15 cellular contexts compared by ENCODE assay signal in the genomic region with DNA sequence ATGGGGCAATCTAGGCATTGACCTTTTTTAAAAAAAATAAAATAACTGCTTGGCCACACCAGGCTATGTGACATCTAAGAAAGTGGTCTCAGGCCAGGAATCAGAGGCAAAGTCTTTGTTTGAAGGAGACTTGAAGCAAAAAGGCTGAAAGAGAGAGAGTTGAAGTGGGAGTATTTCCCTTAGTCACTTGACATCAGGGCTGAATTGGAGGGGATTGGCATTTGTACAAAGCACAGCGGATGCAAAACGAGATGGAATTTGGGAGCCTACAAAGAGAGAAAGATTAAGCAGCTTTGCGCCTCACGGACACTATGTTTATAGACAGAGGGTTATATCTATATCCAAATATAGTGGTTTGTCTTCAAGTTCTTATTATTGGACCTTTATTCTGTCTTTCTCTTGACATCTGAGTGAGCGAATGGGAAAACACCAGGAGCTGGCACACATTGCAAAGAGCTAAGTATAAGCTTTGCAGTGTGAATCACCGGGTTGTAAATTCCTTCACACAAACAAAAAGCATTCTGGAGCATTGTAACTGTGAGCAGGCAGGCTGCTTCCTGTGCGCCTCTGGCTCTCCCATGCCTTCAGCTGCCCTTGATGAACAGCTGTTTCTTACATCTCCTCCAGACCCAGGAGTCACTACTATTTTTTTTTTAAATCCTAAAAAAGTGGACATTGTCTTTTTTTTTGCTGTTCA.
DNase-seq lines count a peak whose midpoint lies in the region; ATAC-seq and TF ChIP-seq lines count a peak whose summit lies in the region.
"Had no signal": no experiment of that assay in that cellular context is flagged by ENCODE, and none has a peak within 500 bp of the region (broad histone marks: within the 10 kb centered on the region; RNA-seq: fewer than 3 reads in every experiment).

No MANE protein-coding gene starts in this region.

- no peak overlapping the region for H3K27ac Mint-ChIP-seq in naive thymus-derived CD8-positive, alpha-beta T cell
- H3K27ac Mint-ChIP-seq: activated CD4-positive, alpha-beta memory T cell treated with anti-CD3 and anti-CD28 coated beads for 36 hours; activated naive CD4-positive, alpha-beta T cell treated with anti-CD3 and anti-CD28 coated beads for 36 hours had no signal

- no peaks in the 10 kb centered on the region for H3K9me3 ChIP-seq in HUES64 (ENCODE audit: insufficient read depth, low read depth, low read length)
- H3K9me3 ChIP-seq: colonic mucosa, right lobe of liver had no signal

- no peak for ATAC-seq in HG02763 (IDR thresholded peaks at IDR 0.05; ENCODE audit: unreplicated experiment)
- no peak for ATAC-seq in naive thymus-derived CD8-positive, alpha-beta T cell
- ATAC-seq: right lobe of liver had no signal

- H3K27me3 Mint-ChIP-seq in naive thymus-derived CD8-positive, alpha-beta T cell, result peaks cover 0 to 2% (median 0%) of the 10 kb centered on the region in 5 donors
- H3K27me3 Mint-ChIP-seq: activated CD4-positive, alpha-beta memory T cell treated with anti-CD3 and anti-CD28 coated beads for 36 hours had no signal

- peak overlapping the region; percentile 6; the same call in 1 of the 2 replicates for H3K9ac ChIP-seq in HUES64 (ENCODE audit: low read depth, low read length)

- H3K9me3 Mint-ChIP-seq in naive thymus-derived CD8-positive, alpha-beta T cell, result peaks cover 0 to 12% (median 0%) of the 10 kb centered on the region in 9 donors
- H3K9me3 Mint-ChIP-seq: activated CD4-positive, alpha-beta memory T cell treated with anti-CD3 and anti-CD28 coated beads for 36 hours; activated naive CD4-positive, alpha-beta T cell treated with anti-CD3 and anti-CD28 coated beads for 36 hours had no signal

- peak overlapping the region; percentile 11; the same call in 1 of the 2 replicates for H3K27ac ChIP-seq in HUES64 (ENCODE audit: low read depth, low read length)
- H3K27ac ChIP-seq: colonic mucosa, right lobe of liver had no signal

- H3K4me1 ChIP-seq in HUES64 (ENCODE audit: insufficient read depth, low read length), result peaks cover 13% of the 10 kb centered on the region
- H3K4me1 ChIP-seq: colonic mucosa, right lobe of liver had no signal

- no peak overlapping the region for H3K4me3 ChIP-seq in HUES64 (ENCODE audit: low read length)
- H3K4me3 ChIP-seq in choroid plexus epithelial cell (ENCODE audit: low read depth, low read length), result no peak overlapping the region
- H3K4me3 ChIP-seq: colonic mucosa, right lobe of liver had no signal

- no peaks in the 10 kb centered on the region for H3K36me3 Mint-ChIP-seq in naive thymus-derived CD8-positive, alpha-beta T cell
- H3K36me3 Mint-ChIP-seq: activated CD4-positive, alpha-beta memory T cell treated with anti-CD3 and anti-CD28 coated beads for 36 hours had no signal

- H3K27me3 ChIP-seq in HUES64 (ENCODE audit: insufficient read depth, low read length), result no peaks in the 10 kb centered on the region
- H3K27me3 ChIP-seq: colonic mucosa, right lobe of liver had no signal

- peak; percentile 54 for DNase-seq in AG08395 (ENCODE audit: low spot score)
- DNase-seq in choroid plexus epithelial cell (ENCODE audit: low read depth), result peak; percentile 15
- DNase-seq in medulla oblongata (ENCODE audit: extremely low spot score), result peak; percentile 21
- no peak for DNase-seq in activated CD4-positive, alpha-beta T cell treated with anti-CD3 and anti-CD28 coated beads, Interleukin-2, amount 50 U/mL, for 48 hours
- DNase-seq in naive thymus-derived CD8-positive, alpha-beta T cell, result no peak
- DNase-seq in NCI-H187 (lab: John Stamatoyannopoulos, UW), result no peak
- DNase-seq: activated CD4-positive, alpha-beta memory T cell treated with anti-CD3 and anti-CD28 coated beads for 36 hours; activated naive CD4-positive, alpha-beta T cell treated with anti-CD3 and anti-CD28 coated beads for 36 hours; colonic mucosa; DND-41; midbrain; NCI-H446; right lobe of liver had no signal

- POLR2A ChIA-PET in naive thymus-derived CD8-positive, alpha-beta T cell (lab: Charles Lee), result no interaction called here

- no peaks in the 10 kb centered on the region for H3K36me3 ChIP-seq in HUES64 (ENCODE audit: insufficient read depth, low read length)
- H3K36me3 ChIP-seq: colonic mucosa, right lobe of liver had no signal

- H3K4me3 Mint-ChIP-seq in naive thymus-derived CD8-positive, alpha-beta T cell, result no peak overlapping the region
- H3K4me3 Mint-ChIP-seq: activated CD4-positive, alpha-beta memory T cell treated with anti-CD3 and anti-CD28 coated beads for 36 hours; activated naive CD4-positive, alpha-beta T cell treated with anti-CD3 and anti-CD28 coated beads for 36 hours had no signal

- H3K4me1 Mint-ChIP-seq in naive thymus-derived CD8-positive, alpha-beta T cell, result no peaks in the 10 kb centered on the region

- TF ChIP-seq CTCF in choroid plexus epithelial cell (conservative IDR thresholded peaks at IDR 0.05; ENCODE audit: low read depth, low read length), result no peak

- WGBS in HUES64, result 64% methylated on average over 6 of the region's 7 CpGs

Comparison
In these comparisons a context has a peak if more than half of its experiments do, and no peak if none do; other contexts are left out.
1. DNase-seq: peak in AG08395 (single experiment), choroid plexus epithelial cell (single experiment) and medulla oblongata (single experiment); none in activated CD4-positive, alpha-beta T cell treated with anti-CD3 and anti-CD28 coated beads, Interleukin-2, amount 50 U/mL, for 48 hours (0 of 2), naive thymus-derived CD8-positive, alpha-beta T cell (0 of 10) and NCI-H187 (0 of 2).